Comparison of ENCODE assay signal across 25 cellular contexts in the genomic region with DNA sequence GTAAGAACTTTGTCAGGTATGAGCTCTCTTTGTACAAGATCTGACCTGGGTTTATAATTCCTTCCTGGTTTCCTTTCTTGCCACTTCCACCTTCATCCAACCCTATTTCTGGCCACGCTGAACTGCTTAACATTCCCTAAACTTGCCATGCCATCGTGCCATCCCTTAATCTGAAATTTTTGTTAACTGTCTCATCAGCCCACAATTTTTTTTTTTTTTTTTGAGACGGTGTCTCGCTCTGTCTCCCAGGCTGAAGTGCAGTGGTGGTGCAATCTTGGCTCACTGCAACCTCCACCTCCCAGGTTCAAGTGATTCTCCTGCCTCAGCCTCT.
DNase-seq lines count a peak whose midpoint lies in the region; ATAC-seq, FAIRE-seq and TF ChIP-seq lines count a peak whose summit lies in the region.
"Had no signal": no experiment of that assay in that cellular context is flagged by ENCODE, and none has a peak within 500 bp of the region (broad histone marks: within the 10 kb centered on the region; RNA-seq: fewer than 3 reads in every experiment).

No MANE protein-coding gene starts in this region.

- peak overlapping the region; percentile 65 for H3K27ac Mint-ChIP-seq in chondrocyte (ENCODE audit: unreplicated experiment)
- H3K27ac Mint-ChIP-seq: activated naive CD4-positive, alpha-beta T cell treated with anti-CD3 and anti-CD28 coated beads, Interleukin-2, amount 50 U/mL, for 72 hours; CD8-positive, alpha-beta T cell; T-helper 2 cell treated with Interferon-gamma antibody and Interleukin-4, amounts not matched to agents 5 μg/mL and 100 μg/mL, for 36 hours had no signal

- no peak overlapping the region for H3K27ac ChIP-seq in small intestine (ENCODE audit: low read depth in 1 of 2, low read length in 1 of 2)
- H3K27ac ChIP-seq: dorsolateral prefrontal cortex, lower lobe of right lung, neutrophil, psoas muscle, transverse colon, WERI-Rb-1 had no signal

- no peak for ATAC-seq in GM19467 (IDR thresholded peaks at IDR 0.05; ENCODE audit: unreplicated experiment)
- ATAC-seq: activated naive CD4-positive, alpha-beta T cell treated with anti-CD3 and anti-CD28 coated beads, Interleukin-2, amount 50 U/mL, for 72 hours; CD8-positive, alpha-beta T cell; GM12878; K562; lower lobe of right lung; psoas muscle had no signal

- TF ChIP-seq CTCF in chondrocyte (IDR thresholded peaks at IDR 0.05), result no peak

- peaks cover 45% of the 10 kb centered on the region for H3K4me1 Mint-ChIP-seq in chondrocyte (ENCODE audit: low read depth)

- no peak for FAIRE-seq in small intestine (lab: Jason Lieb, UNC)
- FAIRE-seq: GM12878, K562, kidney had no signal

- H3K9me3 ChIP-seq in small intestine (ENCODE audit: control insufficient read depth, low read depth), result no peaks in the 10 kb centered on the region
- H3K9me3 ChIP-seq: lower lobe of right lung, neutrophil, psoas muscle, transverse colon had no signal

- peaks cover 1% of the 10 kb centered on the region for H3K36me3 Mint-ChIP-seq in chondrocyte (ENCODE audit: low read depth)

- H3K9me3 Mint-ChIP-seq in chondrocyte (ENCODE audit: low read depth), result peaks cover 3% of the 10 kb centered on the region
- H3K9me3 Mint-ChIP-seq: CD8-positive, alpha-beta T cell; T-helper 2 cell treated with Interferon-gamma antibody and Interleukin-4, amounts not matched to agents 5 μg/mL and 100 μg/mL, for 36 hours had no signal

- DNase-seq in EL (peak; percentile 61), HT1080 (ENCODE audit: low read depth) (peak; percentile 52), chondrocyte (ENCODE audit: low spot score) (no peak), renal cortical epithelial cell (ENCODE audit: low read depth) (peak; percentile 41), small intestine (no peak), globus pallidus (ENCODE audit: low spot score) (no peak)
- DNase-seq: activated CD4-positive, alpha-beta T cell treated with anti-CD3 and anti-CD28 coated beads, Interleukin-2, amount 50 U/mL, for 1 hour; CD8-positive, alpha-beta T cell; DMS153; dorsolateral prefrontal cortex; kidney; lower lobe of right lung; NCI-H1436 treated with DMSO at 0.1 percent for 48 hours; NCI-H2171; NCI-H526; psoas muscle; RPMI8226; transverse colon; WERI-Rb-1 had no signal

- no peak overlapping the region for H3K4me3 ChIP-seq in small intestine (ENCODE audit: low read depth in 1 of 2, low read length in 2 of 2)
- H3K4me3 ChIP-seq: dorsolateral prefrontal cortex, GM12878, K562, lower lobe of right lung, psoas muscle, transverse colon had no signal

- H3K4me3 Mint-ChIP-seq in chondrocyte (ENCODE audit: unreplicated experiment), result no peak overlapping the region
- H3K4me3 Mint-ChIP-seq: CD8-positive, alpha-beta T cell; T-helper 2 cell treated with Interferon-gamma antibody and Interleukin-4, amounts not matched to agents 5 μg/mL and 100 μg/mL, for 36 hours had no signal

- no peaks in the 10 kb centered on the region for H3K27me3 Mint-ChIP-seq in chondrocyte (ENCODE audit: low read depth)

- H3K4me1 ChIP-seq in small intestine (ENCODE audit: control insufficient read depth in 2 of 2, insufficient read depth in 1 of 2, low read depth in 1 of 2, low read length in 1 of 2), result no peaks in the 10 kb centered on the region
- H3K4me1 ChIP-seq: psoas muscle had no signal

- WGBS in small intestine, 3 donors, result 93 to 94% (median 93%) methylated on average over 4 of the region's 4 CpGs

- no peaks in the 10 kb centered on the region for H3K36me3 ChIP-seq in small intestine (ENCODE audit: control insufficient read depth in 2 of 2, insufficient read depth in 2 of 2, low read length in 2 of 2)
- H3K36me3 ChIP-seq: lower lobe of right lung, neutrophil, transverse colon, WERI-Rb-1 had no signal

- no peaks in the 10 kb centered on the region for H3K27me3 ChIP-seq in small intestine (ENCODE audit: control insufficient read depth in 2 of 2, insufficient read depth in 2 of 2, low read length in 2 of 2)
- H3K27me3 ChIP-seq: dorsolateral prefrontal cortex, neutrophil, transverse colon had no signal

Comparison
In these comparisons a context has a peak if more than half of its experiments do, and no peak if none do; other contexts are left out.
1. DNase-seq: peak in EL (single experiment), HT1080 (single experiment) and renal cortical epithelial cell (single experiment); none in chondrocyte (single experiment), small intestine (single experiment) and globus pallidus (single experiment).